Comparison of ENCODE assay signal across 8 cellular contexts in genomic region chr3:136196064-136196400, GRCh38. TPM values are rescaled to one million over a fixed set of nuclear protein-coding genes. Genes with fewer than 3 reads are reported as not detected.
DNase-seq lines count a peak whose midpoint lies in the region; ATAC-seq, FAIRE-seq and TF ChIP-seq lines count a peak whose summit lies in the region.

MSL2 (minus strand) TSS chr3:136196335; CDS start chr3:136195113, 1,222 bp downstream.

- FAIRE-seq in kidney (lab: Jason Lieb, UNC), result no peak

- intact Hi-C loops in kidney (cut with DNase I), result no loop called here

- in situ Hi-C loops in G401 (cut with HindIII; ENCODE audit: low sequenced_read_pairs), result loop anchor here (10.0 kb wide), 1 partner anchor 61 kb away; no protein-coding TSS in a partner anchor
- in situ Hi-C loops in astrocyte of the spinal cord (cut with HindIII; ENCODE audit: low sequenced_read_pairs), result no loop called here

- DNase-seq in G401 (ENCODE audit: low spot score) (no peak), astrocyte of the spinal cord (ENCODE audit: low read depth, low spot score) (no peak), kidney (no peak), GM10248 (ENCODE audit: extremely low spot score) (no peak), GM19240 (ENCODE audit: insufficient read length, low spot score) (no peak)

- H3K4me3 ChIP-seq in astrocyte of the spinal cord (ENCODE audit: low read depth, low read length) (peak within 1 kb of the TSS; percentile 97), kidney (ENCODE audit: low read length in 2 of 2) (peak within 1 kb of the TSS; percentile 83 to 97), stomach smooth muscle (ENCODE audit: low read length in 2 of 2) (peak within 1 kb of the TSS; percentile 96 to 99)

- H3K27ac ChIP-seq in kidney (ENCODE audit: low read depth in 2 of 2, low read length in 2 of 2) (peak within 1 kb of the TSS; percentile 98 to 100), stomach smooth muscle (ENCODE audit: low read length) (peak within 1 kb of the TSS; percentile 95)

- POLR2A ChIA-PET in GM10248 (lab: Yijun Ruan, JAX), result interaction anchor here (0.6 to 1.8 kb wide), 7 partner anchors 13 to 559 kb away, joined by 4 to 30 read pairs (median 6); partner anchors contain the start of gene STAG1

- peak; percentile 16 for ATAC-seq in HG03469 (IDR thresholded peaks at IDR 0.05; ENCODE audit: unreplicated experiment)
- ATAC-seq in GM21619 (IDR thresholded peaks at IDR 0.05; ENCODE audit: unreplicated experiment), result no peak

- H3K27me3 ChIP-seq in stomach smooth muscle (ENCODE audit: control insufficient read depth in 1 of 2, insufficient read depth in 2 of 2, low read length in 2 of 2), result no peaks in the 10 kb centered on the region

- H3K36me3 ChIP-seq in kidney (ENCODE audit: control insufficient read depth in 1 of 2, insufficient read depth in 2 of 2, low read length in 2 of 2), result no peaks in the 10 kb centered on the region
- H3K36me3 ChIP-seq in stomach smooth muscle (ENCODE audit: control insufficient read depth in 2 of 2, insufficient read depth in 2 of 2, low read length in 2 of 2), result no peaks in the 10 kb centered on the region

- CTCF ChIA-PET in GM10248 (lab: Yijun Ruan, JAX), result interaction anchor here (0.7 to 2.3 kb wide), 4 partner anchors 9 to 557 kb away, joined by 3 to 13 read pairs (median 8); partner anchors contain the start of gene STAG1

- no peaks in the 10 kb centered on the region for H3K9me3 ChIP-seq in kidney (ENCODE audit: control insufficient read depth in 1 of 2, low read length in 2 of 2)
- no peaks in the 10 kb centered on the region for H3K9me3 ChIP-seq in stomach smooth muscle (ENCODE audit: control insufficient read depth in 2 of 2, low read length in 2 of 2)

- H3K4me1 ChIP-seq in kidney (ENCODE audit: control insufficient read depth in 1 of 2, insufficient read depth in 1 of 2, low read depth in 1 of 2, low read length in 2 of 2) (peaks cover 5 to 19% of the 10 kb centered on the region in 2 donors), stomach smooth muscle (ENCODE audit: control insufficient read depth, insufficient read depth, low read length) (peaks cover 10% of the 10 kb centered on the region)

- TF ChIP-seq CTCF in astrocyte of the spinal cord (IDR thresholded peaks at IDR 0.05; ENCODE audit: low read depth, low read length), result no peak
- TF ChIP-seq CTCF in kidney (IDR thresholded peaks at IDR 0.05; ENCODE audit: borderline replicate concordance, extremely low read depth, insufficient read depth), result no peak
- no peak for TF ChIP-seq CTCF in GM10248 (IDR thresholded peaks at IDR 0.05; ENCODE audit: control extremely low read depth, extremely low read depth, low read depth, missing control alignments)

- peak within 1 kb of the TSS; percentile 71 to 82 for H3K9ac ChIP-seq in kidney (ENCODE audit: low read length in 2 of 2)
- H3K9ac ChIP-seq in stomach smooth muscle (ENCODE audit: low read length in 2 of 2), result peak within 1 kb of the TSS; percentile 86 to 91

RNA-seq across cellular contexts. Expression of gene MSL2, which starts in this region (rescaled TPM):
- 12.0 and 31.7 TPM in 2 replicates for total RNA-seq in G401 (2014; rRNA removed; shearing (Covaris generic))
- total RNA-seq in kidney, result 37.1 TPM
- polyA plus RNA-seq in kidney (ENCODE audit: insufficient read depth, low read depth, low replicate concordance), result 7.2 TPM
